ENCODE assay signal across 8 cellular contexts in the genomic region with DNA sequence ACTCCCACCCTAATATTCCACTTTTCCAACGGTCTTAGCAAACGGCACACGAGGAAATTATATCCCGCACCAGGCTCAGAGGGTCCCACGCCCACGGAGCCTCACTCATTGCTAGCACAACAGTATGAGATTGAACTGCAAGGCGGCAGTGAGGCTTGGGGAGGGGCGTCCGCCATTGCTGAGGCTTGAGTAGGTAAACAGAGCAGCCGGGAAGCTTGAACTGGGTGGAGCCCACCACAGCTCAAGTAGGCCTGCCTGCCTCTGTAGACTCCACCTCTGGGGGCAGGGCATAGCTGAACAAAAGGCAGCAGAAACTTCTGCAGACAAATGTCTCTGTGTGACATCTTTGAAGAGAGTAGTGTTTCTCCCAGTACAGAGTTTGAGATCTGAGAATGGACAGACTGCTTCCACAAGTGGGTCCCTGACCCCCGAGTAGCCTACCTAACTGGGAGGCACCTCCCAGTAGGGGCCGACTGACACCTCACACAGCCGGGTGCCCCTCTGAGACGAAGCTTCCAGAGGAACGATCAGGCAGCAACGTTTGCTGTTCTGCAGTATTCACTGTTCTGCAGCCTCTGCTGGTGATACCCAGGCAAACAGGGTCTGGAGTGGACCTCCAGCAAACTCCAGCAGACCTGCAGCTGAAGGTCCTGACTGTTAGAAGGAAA. TPM values are rescaled to one million over a fixed set of nuclear protein-coding genes. Genes with fewer than 3 reads are reported as not detected.
A peak's percentile ranks its signal among the peaks of the same experiment; 100 is the strongest.
DNase-seq lines count a peak whose midpoint lies in the region; ATAC-seq and TF ChIP-seq lines count a peak whose summit lies in the region.
"Not testable (repeated sequence)": the region's sequence is repeated elsewhere in the genome, so short reads cannot be mapped to it uniquely, and the experiment has no call there.

No MANE protein-coding gene starts in this region.

- H3K14ac ChIP-seq in H9 (ENCODE audit: insufficient read depth, low read length) = not testable (repeated sequence)

- H3K79me1 ChIP-seq in H9 (ENCODE audit: insufficient read depth, low read depth, low read length, poor library complexity, severe bottlenecking) = not testable (repeated sequence)

- not testable (repeated sequence) for H3K27me3 ChIP-seq in H9 (ENCODE audit: insufficient read depth, low read length); right atrium auricular region; naive thymus-derived CD4-positive, alpha-beta T cell (ENCODE audit: control insufficient read depth in 2 of 2, insufficient read depth in 2 of 2, low read length in 2 of 2)

- not testable (repeated sequence) for H4K5ac ChIP-seq in H9 (ENCODE audit: insufficient read length, low read depth, low read length)

- not testable (repeated sequence) for H3K56ac ChIP-seq in H9 (ENCODE audit: insufficient read length, low read depth, low read length)

- not testable (repeated sequence) for H3K9me3 ChIP-seq in H9 (ENCODE audit: control insufficient read depth, low read depth, low read length); right atrium auricular region; naive thymus-derived CD4-positive, alpha-beta T cell (ENCODE audit: control insufficient read depth in 2 of 3, low read length in 3 of 3)

- not testable (repeated sequence) for TF ChIP-seq CTCF in H9 (conservative IDR thresholded peaks at IDR 0.05); right atrium auricular region (IDR thresholded peaks at IDR 0.05)

- DNase-seq in H9 (peak; percentile 10), right atrium auricular region (ENCODE audit: low spot score) (peak; percentile 34), ureter (ENCODE audit: low spot score) (peak; percentile 31)
- not testable (repeated sequence) for DNase-seq in activated CD8-positive, alpha-beta T cell treated with anti-CD3 and anti-CD28 coated beads, Interleukin-2, amount 10 ng/mL, durations not matched to agents 7 days and 5 days; activated T-cell treated with anti-CD3 and anti-CD28 coated beads, Interleukin-2, amount 50 U/mL, for 72 hours; activated naive CD8-positive, alpha-beta T cell treated with anti-CD3 and anti-CD28 coated beads, Interleukin-2, amount 10 ng/mL, durations not matched to agents 7 days and 5 days
- DNase-seq in naive thymus-derived CD4-positive, alpha-beta T cell = peak in 7 of 9 donors; percentile 37 to 76 (median 56)
- DNase-seq in stimulated activated CD8-positive, alpha-beta memory T cell treated with anti-CD3 and anti-CD28 coated beads, Interleukin-4, amount 100 ng/mL, for 48 hours = peak; percentile 31

- not testable (repeated sequence) for H3K27ac Mint-ChIP-seq in H9; activated CD8-positive, alpha-beta T cell treated with anti-CD3 and anti-CD28 coated beads, Interleukin-2, amount 10 ng/mL, durations not matched to agents 7 days and 5 days; activated T-cell treated with anti-CD3 and anti-CD28 coated beads, Interleukin-2, amount 50 U/mL, for 72 hours
- H3K27ac Mint-ChIP-seq in activated naive CD8-positive, alpha-beta T cell treated with anti-CD3 and anti-CD28 coated beads, Interleukin-2, amount 10 ng/mL, durations not matched to agents 7 days and 5 days = peak overlapping the region; percentile 45
- peak overlapping the region in 8 of 9 donors; percentile 85 to 96 (median 90) for H3K27ac Mint-ChIP-seq in naive thymus-derived CD4-positive, alpha-beta T cell

- H3K4me3 ChIP-seq in right atrium auricular region; naive thymus-derived CD4-positive, alpha-beta T cell (ENCODE audit: low read length): not testable (repeated sequence)

- not testable (repeated sequence) for H4K20me1 ChIP-seq in H9 (ENCODE audit: control insufficient read depth, insufficient read depth, insufficient read length)

- H3K4me2 ChIP-seq in H9 (ENCODE audit: insufficient read depth, insufficient read length, low read length) = not testable (repeated sequence)

- CTCF ChIA-PET in activated CD8-positive, alpha-beta T cell treated with anti-CD3 and anti-CD28 coated beads, Interleukin-2, amount 10 ng/mL, durations not matched to agents 7 days and 5 days (lab: Charles Lee) = interaction anchor here (0.9 to 5.7 kb wide), 4 partner anchors 10 to 267 kb away, joined by 6 to 23 read pairs (median 10); a partner anchor contains a TSS
- CTCF ChIA-PET in naive thymus-derived CD4-positive, alpha-beta T cell (lab: Charles Lee) = interaction anchor here (0.6 to 2.1 kb wide), 5 partner anchors 13 to 1229 kb away, joined by 3 to 10 read pairs (median 4); a partner anchor contains a TSS

- H4K8ac ChIP-seq in H9 (replicated peaks; ENCODE audit: insufficient read length, low read depth, low read length) = not testable (repeated sequence)

- no CpG with 5 or more reads among the region's 16 CpGs for WGBS in H9 (ENCODE audit: extremely low coverage, insufficient read length, low lambda C conversion rate)

- not testable (repeated sequence) for H2BK120ac ChIP-seq in H9 (ENCODE audit: low read depth, low read length, poor library complexity, severe bottlenecking)

- H3K27me3 Mint-ChIP-seq in H9 (ENCODE audit: low read depth); activated CD8-positive, alpha-beta T cell treated with anti-CD3 and anti-CD28 coated beads, Interleukin-2, amount 10 ng/mL, durations not matched to agents 7 days and 5 days (ENCODE audit: low read depth); activated T-cell treated with anti-CD3 and anti-CD28 coated beads, Interleukin-2, amount 50 U/mL, for 72 hours (ENCODE audit: low read depth); activated naive CD8-positive, alpha-beta T cell treated with anti-CD3 and anti-CD28 coated beads, Interleukin-2, amount 10 ng/mL, durations not matched to agents 7 days and 5 days; naive thymus-derived CD4-positive, alpha-beta T cell: not testable (repeated sequence)

- H3K23me2 ChIP-seq in H9 (ENCODE audit: insufficient read length, low read depth, low read length, poor library complexity, severe bottlenecking) = not testable (repeated sequence)

- not testable (repeated sequence) for H3K4me1 Mint-ChIP-seq in H9
- peaks cover 33% of the 10 kb centered on the region for H3K4me1 Mint-ChIP-seq in activated CD8-positive, alpha-beta T cell treated with anti-CD3 and anti-CD28 coated beads, Interleukin-2, amount 10 ng/mL, durations not matched to agents 7 days and 5 days (ENCODE audit: low read depth)
- H3K4me1 Mint-ChIP-seq in activated T-cell treated with anti-CD3 and anti-CD28 coated beads, Interleukin-2, amount 50 U/mL, for 72 hours (ENCODE audit: low read depth) = peaks cover 23% of the 10 kb centered on the region
- H3K4me1 Mint-ChIP-seq in activated naive CD8-positive, alpha-beta T cell treated with anti-CD3 and anti-CD28 coated beads, Interleukin-2, amount 10 ng/mL, durations not matched to agents 7 days and 5 days = peaks cover 20% of the 10 kb centered on the region
- peaks cover 21 to 67% (median 54%) of the 10 kb centered on the region in 7 donors for H3K4me1 Mint-ChIP-seq in naive thymus-derived CD4-positive, alpha-beta T cell

- H3K36me3 ChIP-seq in right atrium auricular region = peaks cover 34% of the 10 kb centered on the region
- H3K36me3 ChIP-seq in naive thymus-derived CD4-positive, alpha-beta T cell (ENCODE audit: control insufficient read depth in 2 of 3, insufficient read depth in 3 of 3, low read length in 3 of 3) = not testable (repeated sequence)

- not testable (repeated sequence) for H2BK12ac ChIP-seq in H9 (ENCODE audit: insufficient read length, low read depth, low read length)

- H3K9me3 Mint-ChIP-seq in H9 = peaks cover 17 to 24% of the 10 kb centered on the region in 2 experiments; a peak in 4 of 5 replicates
- H3K9me3 Mint-ChIP-seq in activated CD8-positive, alpha-beta T cell treated with anti-CD3 and anti-CD28 coated beads, Interleukin-2, amount 10 ng/mL, durations not matched to agents 7 days and 5 days (ENCODE audit: insufficient read depth); activated T-cell treated with anti-CD3 and anti-CD28 coated beads, Interleukin-2, amount 50 U/mL, for 72 hours; activated naive CD8-positive, alpha-beta T cell treated with anti-CD3 and anti-CD28 coated beads, Interleukin-2, amount 10 ng/mL, durations not matched to agents 7 days and 5 days; naive thymus-derived CD4-positive, alpha-beta T cell: not testable (repeated sequence)

- H2AFZ ChIP-seq in H9 (ENCODE audit: low read length) = not testable (repeated sequence)

- ATAC-seq in activated CD8-positive, alpha-beta T cell treated with anti-CD3 and anti-CD28 coated beads, Interleukin-2, amount 10 ng/mL, durations not matched to agents 7 days and 5 days; activated T-cell treated with anti-CD3 and anti-CD28 coated beads, Interleukin-2, amount 50 U/mL, for 72 hours (replicated peaks in 1 of 2); activated naive CD8-positive, alpha-beta T cell treated with anti-CD3 and anti-CD28 coated beads, Interleukin-2, amount 10 ng/mL, durations not matched to agents 7 days and 5 days (ENCODE audit: low read depth); naive thymus-derived CD4-positive, alpha-beta T cell: not testable (repeated sequence)

- not testable (repeated sequence) for H3K4ac ChIP-seq in H9 (ENCODE audit: low read depth, low read length)

- H2BK20ac ChIP-seq in H9 (ENCODE audit: low read depth, low read length, poor library complexity, severe bottlenecking) = not testable (repeated sequence)

- H3K4me3 Mint-ChIP-seq in H9 = not testable (repeated sequence)
- H3K4me3 Mint-ChIP-seq in activated CD8-positive, alpha-beta T cell treated with anti-CD3 and anti-CD28 coated beads, Interleukin-2, amount 10 ng/mL, durations not matched to agents 7 days and 5 days = peak overlapping the region; percentile 8
- peak overlapping the region; percentile 10 to 15 for H3K4me3 Mint-ChIP-seq in activated T-cell treated with anti-CD3 and anti-CD28 coated beads, Interleukin-2, amount 50 U/mL, for 72 hours
- H3K4me3 Mint-ChIP-seq in activated naive CD8-positive, alpha-beta T cell treated with anti-CD3 and anti-CD28 coated beads, Interleukin-2, amount 10 ng/mL, durations not matched to agents 7 days and 5 days = peak overlapping the region; percentile 28
- H3K4me3 Mint-ChIP-seq in naive thymus-derived CD4-positive, alpha-beta T cell = peak overlapping the region in 9 of 10 donors; percentile 56 to 81 (median 70)

- not testable (repeated sequence) for H3K18ac ChIP-seq in H9 (ENCODE audit: insufficient read length, low read depth, low read length)

- not testable (repeated sequence) for H2AK5ac ChIP-seq in H9 (ENCODE audit: insufficient read length, low read length)

- H4K91ac ChIP-seq in H9 (ENCODE audit: insufficient read length, low read depth, low read length) = not testable (repeated sequence)

- not testable (repeated sequence) for H2BK15ac ChIP-seq in H9 (ENCODE audit: low read depth, low read length)

- intact Hi-C loops in naive thymus-derived CD4-positive, alpha-beta T cell (cut with micrococcal nuclease) = loop anchor here in 1 of 2 donors (1.0 kb wide), 4 partner anchors 13 to 267 kb away; a partner anchor contains a TSS

- not testable (repeated sequence) for H3K79me2 ChIP-seq in H9 (ENCODE audit: insufficient read depth, low read length)

- peaks cover 47 to 57% (median 52%) of the 10 kb centered on the region in 3 experiments for H3K36me3 Mint-ChIP-seq in H9 (ENCODE audit: insufficient read depth in 1 of 3, low read depth in 3 of 3)
- peaks cover 44% of the 10 kb centered on the region for H3K36me3 Mint-ChIP-seq in activated CD8-positive, alpha-beta T cell treated with anti-CD3 and anti-CD28 coated beads, Interleukin-2, amount 10 ng/mL, durations not matched to agents 7 days and 5 days (ENCODE audit: low read depth)
- H3K36me3 Mint-ChIP-seq in activated T-cell treated with anti-CD3 and anti-CD28 coated beads, Interleukin-2, amount 50 U/mL, for 72 hours (ENCODE audit: insufficient read depth in 2 of 2) = peaks cover 5 to 23% of the 10 kb centered on the region in 2 donors
- H3K36me3 Mint-ChIP-seq in activated naive CD8-positive, alpha-beta T cell treated with anti-CD3 and anti-CD28 coated beads, Interleukin-2, amount 10 ng/mL, durations not matched to agents 7 days and 5 days = peaks cover 35% of the 10 kb centered on the region
- peaks cover 0 to 48% (median 17%) of the 10 kb centered on the region in 5 donors for H3K36me3 Mint-ChIP-seq in naive thymus-derived CD4-positive, alpha-beta T cell

- not testable (repeated sequence) for H3K4me1 ChIP-seq in H9 (ENCODE audit: insufficient read depth, low read length)
- peaks cover 0 to 31% of the 10 kb centered on the region in 2 donors for H3K4me1 ChIP-seq in right atrium auricular region
- H3K4me1 ChIP-seq in naive thymus-derived CD4-positive, alpha-beta T cell (ENCODE audit: control insufficient read depth in 2 of 2, insufficient read depth in 2 of 2, low read length in 2 of 2) = peaks cover 0 to 24% of the 10 kb centered on the region in 2 donors

- POLR2A ChIA-PET in activated CD8-positive, alpha-beta T cell treated with anti-CD3 and anti-CD28 coated beads, Interleukin-2, amount 10 ng/mL, durations not matched to agents 7 days and 5 days (lab: Charles Lee) = interaction anchor here (0.6 to 1.3 kb wide), 4 partner anchors 13 to 418 kb away, joined by 3 to 4 read pairs (median 3); a partner anchor contains a TSS
- POLR2A ChIA-PET in activated naive CD8-positive, alpha-beta T cell treated with anti-CD3 and anti-CD28 coated beads, Interleukin-2, amount 10 ng/mL, durations not matched to agents 7 days and 5 days (lab: Charles Lee) = interaction anchor here (1.8 to 3.2 kb wide), 2 partner anchors 13 to 40 kb away, joined by 4 to 9 read pairs; a partner anchor contains a TSS
- POLR2A ChIA-PET in naive thymus-derived CD4-positive, alpha-beta T cell (lab: Charles Lee) = interaction anchor here (0.7 to 8.4 kb wide), 8 partner anchors 8 to 268 kb away, joined by 3 to 55 read pairs (median 4); a partner anchor contains a TSS

- not testable (repeated sequence) for H3K9ac ChIP-seq in H9 (ENCODE audit: extremely low read depth, insufficient read length, low read length)

- H2BK5ac ChIP-seq in H9 (ENCODE audit: insufficient read length, low read length) = not testable (repeated sequence)

- H3K27ac ChIP-seq in H9 (ENCODE audit: insufficient read length, low read depth, low read length); right atrium auricular region: not testable (repeated sequence)
- peak overlapping the region; percentile 38 for H3K27ac ChIP-seq in naive thymus-derived CD4-positive, alpha-beta T cell (ENCODE audit: low read depth, low read length)

- H3K23ac ChIP-seq in H9 (ENCODE audit: insufficient read length, low read depth, low read length) = not testable (repeated sequence)

- not testable (repeated sequence) for H3T11ph ChIP-seq in H9 (ENCODE audit: low read length)

RNA-seq across cellular contexts. Expression of a gene that starts 13.0 kb away (rescaled TPM):
- 46.9 TPM in 2 replicates for total RNA-seq in H9 (2021)
- total RNA-seq in activated CD8-positive, alpha-beta T cell treated with anti-CD3 and anti-CD28 coated beads, Interleukin-2, amount 10 ng/mL, durations not matched to agents 7 days and 5 days = 10 to 100 TPM; 33.9 TPM
- total RNA-seq in activated T-cell treated with anti-CD3 and anti-CD28 coated beads, Interleukin-2, amount 50 U/mL, for 72 hours = 10 to 100 TPM; 43.7 to 48.3 TPM
- total RNA-seq in activated naive CD8-positive, alpha-beta T cell treated with anti-CD3 and anti-CD28 coated beads, Interleukin-2, amount 10 ng/mL, durations not matched to agents 7 days and 5 days = 10 to 100 TPM; 29.3 to 29.5 TPM
- 100 to 1,000 TPM; 145 to 174 TPM for total RNA-seq in right atrium auricular region
- 10 to 100 TPM; 29.8 to 45.2 (median 43.6) TPM for total RNA-seq in naive thymus-derived CD4-positive, alpha-beta T cell
- polyA plus RNA-seq in naive thymus-derived CD4-positive, alpha-beta T cell = 10 to 100 TPM; 55.9 to 81.6 TPM
- 109 TPM for total RNA-seq in ureter
